ENCODE assay signal across 13 cellular contexts in the genomic region with DNA sequence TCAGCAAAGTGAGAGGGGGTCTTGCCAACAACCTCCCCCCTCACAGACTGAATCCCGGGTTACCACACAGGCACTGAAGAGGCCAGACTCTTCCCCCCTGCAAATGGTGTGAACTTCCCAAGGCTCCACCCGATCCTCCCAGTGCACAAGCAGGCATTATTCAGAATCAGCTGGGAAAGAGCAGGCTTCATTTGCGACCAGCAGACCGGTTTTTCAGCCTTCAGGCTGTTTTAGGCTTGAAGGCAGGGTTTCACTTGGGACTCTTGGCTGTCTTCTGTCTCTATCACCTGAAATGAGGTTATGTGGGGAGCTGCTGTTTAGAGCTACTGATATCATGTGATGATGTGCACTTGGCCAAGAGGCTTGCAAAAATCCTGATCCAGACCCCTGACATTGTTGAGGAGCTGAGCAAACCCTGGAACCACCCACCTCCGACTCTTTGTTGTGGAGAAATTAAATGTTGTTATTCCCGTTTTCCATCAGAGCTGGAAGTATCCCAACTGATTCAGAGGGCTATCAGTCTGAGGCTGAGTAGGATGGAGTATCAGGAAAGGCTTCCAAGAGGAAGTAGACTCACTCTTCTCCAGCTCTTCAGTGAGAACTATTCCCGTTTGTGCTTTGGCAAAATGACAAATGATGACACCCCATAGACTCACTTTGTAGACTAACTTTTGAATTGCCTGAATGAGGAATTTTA.
A peak's percentile ranks its signal among the peaks of the same experiment; 100 is the strongest.
DNase-seq lines count a peak whose midpoint lies in the region; ATAC-seq, FAIRE-seq and TF ChIP-seq lines count a peak whose summit lies in the region.
"Had no signal": no experiment of that assay in that cellular context is flagged by ENCODE, and none has a peak within 500 bp of the region (broad histone marks: within the 10 kb centered on the region; RNA-seq: fewer than 3 reads in every experiment).

No MANE protein-coding gene starts in this region.

- no peak for TF ChIP-seq RAD21 in A549 (conservative IDR thresholded peaks at IDR 0.05 in 1 of 2, IDR thresholded peaks at IDR 0.05 in 1 of 2)

- CTCF ChIA-PET in A549 (lab: Yijun Ruan, JAX), result interaction anchor here (0.6 to 5.0 kb wide), 5 partner anchors 10 to 82 kb away, joined by 3 to 40 read pairs (median 3); no protein-coding TSS in a partner anchor

- H3K4me1 ChIP-seq in A549, result no peaks in the 10 kb centered on the region
- H3K4me1 ChIP-seq in effector memory CD4-positive, alpha-beta T cell (ENCODE audit: control insufficient read depth, insufficient read depth, low read length, poor library complexity, severe bottlenecking), result peaks cover 9% of the 10 kb centered on the region

- TF ChIP-seq POLR2A in A549 (IDR thresholded peaks at IDR 0.05; ENCODE audit: low read length), result no peak

- peak overlapping the region in 4 of 5 experiments; percentile 15 to 66 (median 52) for H3K4me3 Mint-ChIP-seq in brain
- no peak overlapping the region for H3K4me3 Mint-ChIP-seq in progenitor cell of endocrine pancreas (ENCODE audit: low read depth)
- H3K4me3 Mint-ChIP-seq: activated naive CD4-positive, alpha-beta T cell treated with anti-CD3 and anti-CD28 coated beads, Interleukin-2, amount 10 ng/mL, durations not matched to agents 7 days and 5 days; natural killer cell; stimulated activated naive B cell treated with anti-CD40 and anti-IgM and Interleukin-4, amounts not matched to agents 10 μg/mL and 1 μg/mL and 100 μg/mL, for 72 hours had no signal

- peak overlapping the region; percentile 4; the same call in 1 of the 3 replicates for H3K4me2 ChIP-seq in A549

- H3K36me3 Mint-ChIP-seq in brain (peaks cover 18% of the 10 kb centered on the region), progenitor cell of endocrine pancreas (ENCODE audit: insufficient read depth) (no peaks in the 10 kb centered on the region)
- H3K36me3 Mint-ChIP-seq: activated naive CD4-positive, alpha-beta T cell treated with anti-CD3 and anti-CD28 coated beads, Interleukin-2, amount 10 ng/mL, durations not matched to agents 7 days and 5 days; natural killer cell; stimulated activated naive B cell treated with anti-CD40 and anti-IgM and Interleukin-4, amounts not matched to agents 10 μg/mL and 1 μg/mL and 100 μg/mL, for 72 hours had no signal

- DNase-seq in A549 (ENCODE audit: low read depth in 1 of 2, low spot score in 1 of 2) (no peak), HS-5 (ENCODE audit: low read depth) (peak; percentile 100), kidney tubule cell (ENCODE audit: low spot score) (peak; percentile 78), NCI-H1417 (lab: John Stamatoyannopoulos, UW) (no peak), NCI-H187 (lab: John Stamatoyannopoulos, UW) (no peak), progenitor cell of endocrine pancreas (ENCODE audit: low spot score, unreplicated experiment) (no peak)
- no peak for DNase-seq in effector memory CD4-positive, alpha-beta T cell
- DNase-seq: activated CD4-positive, alpha-beta T cell treated with anti-CD3 and anti-CD28 coated beads for 48 hours; activated naive CD4-positive, alpha-beta T cell treated with anti-CD3 and anti-CD28 coated beads, Interleukin-2, amount 10 ng/mL, durations not matched to agents 7 days and 5 days; AML-193; natural killer cell; stimulated activated naive B cell treated with anti-CD40 and anti-IgM and Interleukin-4, amounts not matched to agents 10 μg/mL and 1 μg/mL and 100 μg/mL, for 72 hours had no signal

- H3K27me3 ChIP-seq in effector memory CD4-positive, alpha-beta T cell (replicated peaks; ENCODE audit: control insufficient read depth, insufficient read depth, low read length, poor library complexity, severe bottlenecking), result no peaks in the 10 kb centered on the region

- no peak for TF ChIP-seq EP300 in A549 (IDR thresholded peaks at IDR 0.05)

- peaks cover 3 to 23% (median 14%) of the 10 kb centered on the region in 5 experiments for H3K9me3 Mint-ChIP-seq in brain
- H3K9me3 Mint-ChIP-seq in progenitor cell of endocrine pancreas (ENCODE audit: low read depth), result no peaks in the 10 kb centered on the region
- H3K9me3 Mint-ChIP-seq: activated naive CD4-positive, alpha-beta T cell treated with anti-CD3 and anti-CD28 coated beads, Interleukin-2, amount 10 ng/mL, durations not matched to agents 7 days and 5 days; natural killer cell; stimulated activated naive B cell treated with anti-CD40 and anti-IgM and Interleukin-4, amounts not matched to agents 10 μg/mL and 1 μg/mL and 100 μg/mL, for 72 hours had no signal

- WGBS in A549 (ENCODE audit: missing lambda C conversion rate), result 40% methylated on average over 7 of the region's 7 CpGs

- H3K27me3 Mint-ChIP-seq in brain (peaks cover 14% of the 10 kb centered on the region), progenitor cell of endocrine pancreas (peaks cover 26% of the 10 kb centered on the region)

- POLR2A ChIA-PET in A549 (lab: Yijun Ruan, JAX), result interaction anchor here (0.7 to 1.1 kb wide), 2 partner anchors 23 to 59 kb away, joined by 4 to 6 read pairs; no protein-coding TSS in a partner anchor

- H3K4me1 Mint-ChIP-seq in brain (peaks cover 54% of the 10 kb centered on the region), progenitor cell of endocrine pancreas (ENCODE audit: low read depth) (no peaks in the 10 kb centered on the region)
- H3K4me1 Mint-ChIP-seq: natural killer cell had no signal

- no peaks in the 10 kb centered on the region for H3K36me3 ChIP-seq in effector memory CD4-positive, alpha-beta T cell (ENCODE audit: control insufficient read depth, insufficient read depth, low read length)

- H3K4me3 ChIP-seq in A549, result no peak overlapping the region
- H3K4me3 ChIP-seq in effector memory CD4-positive, alpha-beta T cell (ENCODE audit: insufficient read depth, low read depth, low read length, poor library complexity, severe bottlenecking), result no peak overlapping the region

- TF ChIP-seq CTCF in A549 (IDR thresholded peaks at IDR 0.05), result no peak
- TF ChIP-seq CTCF in brain (conservative IDR thresholded peaks at IDR 0.05), result no peak
- no peak for TF ChIP-seq CTCF in progenitor cell of endocrine pancreas (IDR thresholded peaks at IDR 0.05; ENCODE audit: unreplicated experiment)

- peak in 1 of 2 experiments; percentile 61; a peak in 4 of 6 replicates for ATAC-seq in A549
- ATAC-seq: natural killer cell; stimulated activated naive B cell treated with anti-CD40 and anti-IgM and Interleukin-4, amounts not matched to agents 10 μg/mL and 1 μg/mL and 100 μg/mL, for 72 hours had no signal

- no peaks in the 10 kb centered on the region for H3K9me3 ChIP-seq in A549
- H3K9me3 ChIP-seq in effector memory CD4-positive, alpha-beta T cell (ENCODE audit: control insufficient read depth, low read length), result no peaks in the 10 kb centered on the region

- peak overlapping the region in 1 of 2 experiments; percentile 33; a peak in 4 of 6 replicates for H3K27ac ChIP-seq in A549
- H3K27ac ChIP-seq in effector memory CD4-positive, alpha-beta T cell (ENCODE audit: insufficient read depth, low read length, poor library complexity, severe bottlenecking), result no peak overlapping the region

- FAIRE-seq in A549 (lab: Jason Lieb, UNC), result no peak

- H3K27ac Mint-ChIP-seq in brain (peak overlapping the region in 4 of 5 experiments; percentile 52 to 96 (median 90)), progenitor cell of endocrine pancreas (no peak overlapping the region)
- H3K27ac Mint-ChIP-seq: activated naive CD4-positive, alpha-beta T cell treated with anti-CD3 and anti-CD28 coated beads, Interleukin-2, amount 10 ng/mL, durations not matched to agents 7 days and 5 days; natural killer cell; stimulated activated naive B cell treated with anti-CD40 and anti-IgM and Interleukin-4, amounts not matched to agents 10 μg/mL and 1 μg/mL and 100 μg/mL, for 72 hours had no signal

TF ChIP-seq in A549, 52 proteins besides CTCF, POLR2A, EP300 and RAD21 (continues in another document):
- TF ChIP-seq FOSB (CRISPR knock-in tag; IDR thresholded peaks at IDR 0.05) (no peak), CHD4 (IDR thresholded peaks at IDR 0.05; ENCODE audit: borderline replicate concordance) (no peak), FOSL2 (IDR thresholded peaks at IDR 0.05) (no peak), FOSL2 (CRISPR knock-in tag; IDR thresholded peaks at IDR 0.05) (no peak), CBX2 (IDR thresholded peaks at IDR 0.05; ENCODE audit: borderline replicate concordance, low read depth) (no peak), ZC3H11A (IDR thresholded peaks at IDR 0.05) (no peak), POLR2AphosphoS2 (conservative IDR thresholded peaks at IDR 0.05; ENCODE audit: low read length) (no peak), JUNB (IDR thresholded peaks at IDR 0.05) (no peak), HOXB5 (CRISPR knock-in tag; IDR thresholded peaks at IDR 0.05) (no peak)
- TF ChIP-seq, protein P1, sequence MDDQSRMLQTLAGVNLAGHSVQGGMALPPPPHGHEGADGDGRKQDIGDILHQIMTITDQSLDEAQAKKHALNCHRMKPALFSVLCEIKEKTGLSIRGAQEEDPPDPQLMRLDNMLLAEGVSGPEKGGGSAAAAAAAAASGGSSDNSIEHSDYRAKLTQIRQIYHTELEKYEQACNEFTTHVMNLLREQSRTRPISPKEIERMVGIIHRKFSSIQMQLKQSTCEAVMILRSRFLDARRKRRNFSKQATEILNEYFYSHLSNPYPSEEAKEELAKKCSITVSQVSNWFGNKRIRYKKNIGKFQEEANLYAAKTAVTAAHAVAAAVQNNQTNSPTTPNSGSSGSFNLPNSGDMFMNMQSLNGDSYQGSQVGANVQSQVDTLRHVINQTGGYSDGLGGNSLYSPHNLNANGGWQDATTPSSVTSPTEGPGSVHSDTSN (IDR thresholded peaks at IDR 0.05), result no peak
- TF ChIP-seq, protein P2, sequence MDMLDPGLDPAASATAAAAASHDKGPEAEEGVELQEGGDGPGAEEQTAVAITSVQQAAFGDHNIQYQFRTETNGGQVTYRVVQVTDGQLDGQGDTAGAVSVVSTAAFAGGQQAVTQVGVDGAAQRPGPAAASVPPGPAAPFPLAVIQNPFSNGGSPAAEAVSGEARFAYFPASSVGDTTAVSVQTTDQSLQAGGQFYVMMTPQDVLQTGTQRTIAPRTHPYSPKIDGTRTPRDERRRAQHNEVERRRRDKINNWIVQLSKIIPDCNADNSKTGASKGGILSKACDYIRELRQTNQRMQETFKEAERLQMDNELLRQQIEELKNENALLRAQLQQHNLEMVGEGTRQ (IDR thresholded peaks at IDR 0.05), result no peak
- TF ChIP-seq, protein P3, sequence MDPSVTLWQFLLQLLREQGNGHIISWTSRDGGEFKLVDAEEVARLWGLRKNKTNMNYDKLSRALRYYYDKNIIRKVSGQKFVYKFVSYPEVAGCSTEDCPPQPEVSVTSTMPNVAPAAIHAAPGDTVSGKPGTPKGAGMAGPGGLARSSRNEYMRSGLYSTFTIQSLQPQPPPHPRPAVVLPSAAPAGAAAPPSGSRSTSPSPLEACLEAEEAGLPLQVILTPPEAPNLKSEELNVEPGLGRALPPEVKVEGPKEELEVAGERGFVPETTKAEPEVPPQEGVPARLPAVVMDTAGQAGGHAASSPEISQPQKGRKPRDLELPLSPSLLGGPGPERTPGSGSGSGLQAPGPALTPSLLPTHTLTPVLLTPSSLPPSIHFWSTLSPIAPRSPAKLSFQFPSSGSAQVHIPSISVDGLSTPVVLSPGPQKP (IDR thresholded peaks at IDR 0.05; ENCODE audit: low read depth, low read length), result no peak
- TF ChIP-seq, protein P4, sequence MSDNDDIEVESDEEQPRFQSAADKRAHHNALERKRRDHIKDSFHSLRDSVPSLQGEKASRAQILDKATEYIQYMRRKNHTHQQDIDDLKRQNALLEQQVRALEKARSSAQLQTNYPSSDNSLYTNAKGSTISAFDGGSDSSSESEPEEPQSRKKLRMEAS (IDR thresholded peaks at IDR 0.05), result no peak

Comparison
In these comparisons a context has a peak if more than half of its experiments do, and no peak if none do; other contexts are left out.
1. DNase-seq: peak in HS-5 (single experiment) and kidney tubule cell (single experiment); none in A549 (0 of 2), NCI-H1417 (0 of 3), effector memory CD4-positive, alpha-beta T cell (0 of 3), NCI-H187 (0 of 2) and progenitor cell of endocrine pancreas (single experiment).